16 cellular contexts compared by ENCODE assay signal in the genomic region with DNA sequence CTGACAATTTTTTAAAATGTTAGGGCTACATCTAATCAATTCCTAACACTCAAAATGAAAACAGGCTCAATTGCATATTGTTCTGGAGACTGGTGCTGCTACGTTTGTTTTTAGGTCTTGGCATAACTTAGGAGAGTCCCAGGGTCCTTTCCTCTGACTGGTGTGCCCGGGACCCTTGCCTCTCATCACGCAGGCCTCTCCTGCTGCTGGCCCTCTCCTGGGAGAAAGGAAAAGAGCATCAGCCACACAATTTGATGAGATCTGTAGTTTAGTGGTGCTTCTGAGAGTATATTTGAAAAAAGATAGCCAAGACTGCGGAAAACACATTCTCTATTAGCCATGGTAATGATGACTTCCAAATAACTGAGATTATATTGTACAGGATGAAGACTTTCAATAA.
"Had no signal": no experiment of that assay in that cellular context is flagged by ENCODE, and none has a peak within 500 bp of the region (broad histone marks: within the 10 kb centered on the region; RNA-seq: fewer than 3 reads in every experiment).

No MANE protein-coding gene starts in this region.

- H3K4me1 ChIP-seq: foreskin keratinocyte, psoas muscle, tibial artery, upper lobe of right lung, vagina had no signal

- H3K27ac ChIP-seq: foreskin keratinocyte, hepatocyte, neutrophil, psoas muscle, spleen, tibial artery, upper lobe of right lung, vagina had no signal

- H3K9me3 ChIP-seq: mucosa of descending colon, neutrophil, psoas muscle, spleen, tibial artery, upper lobe of right lung, vagina had no signal

- H3K4me3 Mint-ChIP-seq: dendritic cell treated with granulocyte-macrophage colony-stimulating factor and Interleukin-4, amounts not matched to agents 40 ng/mL and 50 ng/mL, for 4 days; stimulated activated memory B cell treated with anti-CD40 and anti-IgM and Interleukin-4, amounts not matched to agents 10 μg/mL and 1 μg/mL and 100 μg/mL, for 72 hours; stimulated activated naive CD8-positive, alpha-beta T cell treated with anti-CD3 and anti-CD28 coated beads, Interleukin-15, Interleukin-2, amounts not matched to agents 100 ng/mL and 50 ng/mL, for 24 hours had no signal

- H3K36me3 ChIP-seq: neutrophil, tibial artery, upper lobe of right lung, vagina had no signal

- H3K27ac Mint-ChIP-seq: dendritic cell treated with granulocyte-macrophage colony-stimulating factor and Interleukin-4, amounts not matched to agents 40 ng/mL and 50 ng/mL, for 4 days; stimulated activated memory B cell treated with anti-CD40 and anti-IgM and Interleukin-4, amounts not matched to agents 10 μg/mL and 1 μg/mL and 100 μg/mL, for 72 hours; stimulated activated naive CD8-positive, alpha-beta T cell treated with anti-CD3 and anti-CD28 coated beads, Interleukin-15, Interleukin-2, amounts not matched to agents 100 ng/mL and 50 ng/mL, for 24 hours had no signal

- H3K9me3 Mint-ChIP-seq: dendritic cell treated with granulocyte-macrophage colony-stimulating factor and Interleukin-4, amounts not matched to agents 40 ng/mL and 50 ng/mL, for 4 days; naive thymus-derived CD8-positive, alpha-beta T cell; stimulated activated memory B cell treated with anti-CD40 and anti-IgM and Interleukin-4, amounts not matched to agents 10 μg/mL and 1 μg/mL and 100 μg/mL, for 72 hours; stimulated activated naive CD8-positive, alpha-beta T cell treated with anti-CD3 and anti-CD28 coated beads, Interleukin-15, Interleukin-2, amounts not matched to agents 100 ng/mL and 50 ng/mL, for 24 hours had no signal

- H3K4me2 ChIP-seq: hepatocyte had no signal

- H3K27me3 Mint-ChIP-seq: dendritic cell treated with granulocyte-macrophage colony-stimulating factor and Interleukin-4, amounts not matched to agents 40 ng/mL and 50 ng/mL, for 4 days; naive thymus-derived CD8-positive, alpha-beta T cell; stimulated activated memory B cell treated with anti-CD40 and anti-IgM and Interleukin-4, amounts not matched to agents 10 μg/mL and 1 μg/mL and 100 μg/mL, for 72 hours; stimulated activated naive CD8-positive, alpha-beta T cell treated with anti-CD3 and anti-CD28 coated beads, Interleukin-15, Interleukin-2, amounts not matched to agents 100 ng/mL and 50 ng/mL, for 24 hours had no signal

- H3K27me3 ChIP-seq: foreskin keratinocyte, hepatocyte, neutrophil, spleen, tibial artery, upper lobe of right lung, vagina had no signal

- DNase-seq: left colon; psoas muscle; spleen; stimulated activated CD4-positive, alpha-beta T cell treated with anti-CD3 and anti-CD28 coated beads, Interleukin-15, amount 100 ng/mL, for 24 hours; stimulated activated CD4-positive, alpha-beta T cell treated with anti-CD3 and anti-CD28 coated beads, Interleukin-1b, Interleukin-23, amount 100 ng/mL, for 48 hours; tibial artery; upper lobe of right lung had no signal

- H2AFZ ChIP-seq: hepatocyte had no signal

- H3K79me2 ChIP-seq: hepatocyte had no signal

- ATAC-seq: stimulated activated memory B cell treated with anti-CD40 and anti-IgM and Interleukin-4, amounts not matched to agents 10 μg/mL and 1 μg/mL and 100 μg/mL, for 72 hours had no signal

- H3K4me3 ChIP-seq: hepatocyte, mucosa of descending colon, psoas muscle, spleen, tibial artery, upper lobe of right lung, vagina had no signal
